In the genomic region with DNA sequence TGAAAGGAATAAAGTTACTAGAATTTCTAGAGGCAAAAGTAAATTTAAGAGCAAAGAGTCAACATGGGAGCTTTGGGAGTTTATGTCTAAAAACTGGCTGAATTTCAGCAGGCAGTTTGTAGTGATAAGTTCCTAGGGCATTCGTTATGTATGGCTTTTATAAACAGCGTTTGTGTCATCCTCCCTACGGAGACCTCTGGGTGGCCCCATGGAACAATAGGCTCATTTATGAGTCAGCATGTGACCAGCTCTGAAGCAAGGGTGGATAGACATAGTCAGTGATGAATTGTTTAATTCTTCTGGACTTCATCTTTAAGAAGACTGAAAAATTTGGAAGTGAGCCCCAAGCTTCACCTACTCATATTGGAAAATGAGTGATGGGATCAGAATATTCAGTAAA, we compare ENCODE assay signal across 11 cellular contexts. TPM values are rescaled to one million over a fixed set of nuclear protein-coding genes. Genes with fewer than 3 reads are reported as not detected.
DNase-seq lines count a peak whose midpoint lies in the region; ATAC-seq and TF ChIP-seq lines count a peak whose summit lies in the region.
"Had no signal": no experiment of that assay in that cellular context is flagged by ENCODE, and none has a peak within 500 bp of the region (broad histone marks: within the 10 kb centered on the region; RNA-seq: fewer than 3 reads in every experiment).

No MANE protein-coding gene starts in this region.

- DNase-seq in AG20443 (ENCODE audit: low spot score) (peak; percentile 27), amygdala (lab: John Stamatoyannopoulos, UW) (peak in 35 of 56 donors; percentile 4 to 80 (median 44)), kidney epithelial cell (ENCODE audit: low read depth) (peak; percentile 34), NCI-H2196 (lab: John Stamatoyannopoulos, UW; ENCODE audit: unreplicated experiment) (no peak), DMS79 treated with DMSO at 0.1 percent for 48 hours (lab: John Stamatoyannopoulos, UW) (no peak), DMS153 (lab: John Stamatoyannopoulos, UW) (no peak)
- DNase-seq: CD4-positive, alpha-beta T cell; NCI-H226 had no signal

- H3K36me3 ChIP-seq in kidney epithelial cell (ENCODE audit: control insufficient read depth, insufficient read depth, low read length), result no peaks in the 10 kb centered on the region
- H3K36me3 ChIP-seq: HAP-1 had no signal

- ATAC-seq in HG03520 (IDR thresholded peaks at IDR 0.05; ENCODE audit: unreplicated experiment) (peak; percentile 56), GM19328 (IDR thresholded peaks at IDR 0.05; ENCODE audit: unreplicated experiment) (no peak)

- TF ChIP-seq CTCF in kidney epithelial cell (IDR thresholded peaks at IDR 0.05; ENCODE audit: insufficient read depth, low read length, poor library complexity, severe bottlenecking), result no peak

- no peak overlapping the region for H3K4me3 ChIP-seq in kidney epithelial cell (ENCODE audit: low read depth, low read length)
- H3K4me3 ChIP-seq: HAP-1 had no signal

- H3K27me3 ChIP-seq in kidney epithelial cell (ENCODE audit: control insufficient read depth, insufficient read depth, low read length), result no peaks in the 10 kb centered on the region

RNA-seq across cellular contexts. Expression of gene SVIP, which starts 37.1 kb away (rescaled TPM):
- total RNA-seq in kidney epithelial cell, result 9.2 and 14.8 TPM in 2 replicates

Comparison
In these comparisons a context has a peak if more than half of its experiments do, and no peak if none do; other contexts are left out.
1. DNase-seq: peak in AG20443 (single experiment), amygdala (35 of 56) and kidney epithelial cell (single experiment); none in NCI-H2196 (single experiment), DMS79 treated with DMSO at 0.1 percent for 48 hours (single experiment) and DMS153 (single experiment).